ENCODE assay signal across 27 cellular contexts in the genomic region with DNA sequence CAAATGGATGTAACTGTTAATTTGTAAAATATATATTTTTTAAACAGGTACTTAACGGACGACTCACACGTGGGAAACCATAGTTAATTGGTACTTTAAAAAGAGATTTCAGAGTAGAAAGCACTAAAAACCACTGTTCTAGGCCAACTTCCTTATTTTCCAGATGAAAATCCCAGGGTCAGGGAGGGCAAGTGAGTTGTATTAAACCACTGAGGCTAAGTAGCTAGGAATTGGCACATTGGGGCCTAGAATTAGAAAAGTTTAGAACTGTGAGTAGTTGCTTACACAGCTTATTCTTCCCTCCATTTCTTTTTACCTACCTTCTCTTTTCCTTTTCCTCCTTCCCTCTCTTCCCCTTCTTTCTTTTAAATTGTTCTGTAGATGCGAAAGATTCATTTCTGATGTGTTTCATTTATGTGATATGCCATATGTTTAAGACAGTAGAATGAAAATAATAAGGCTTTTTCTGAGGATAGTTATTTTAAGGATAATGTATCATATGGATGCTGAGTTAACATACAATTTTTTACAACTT. TPM values are rescaled to one million over a fixed set of nuclear protein-coding genes. Genes with fewer than 3 reads are reported as not detected.
DNase-seq lines count a peak whose midpoint lies in the region; ATAC-seq, FAIRE-seq and TF ChIP-seq lines count a peak whose summit lies in the region.
"Had no signal": no experiment of that assay in that cellular context is flagged by ENCODE, and none has a peak within 500 bp of the region (broad histone marks: within the 10 kb centered on the region; RNA-seq: fewer than 3 reads in every experiment).

No MANE protein-coding gene starts in this region.

- no TSS peak for BruUV-seq in K562 (replicated peaks; lab: Mats Ljungman, UMichigan)

- H3K4me1 ChIP-seq in K562 (replicated peaks in 1 of 2; ENCODE audit: control insufficient read depth in 2 of 2, insufficient read depth in 2 of 2, low read length in 2 of 2), result peaks cover 9 to 38% of the 10 kb centered on the region in 2 experiments; a peak in 4 of 5 replicates
- H3K4me1 ChIP-seq in subcutaneous abdominal adipose tissue (ENCODE audit: control insufficient read depth in 5 of 5, insufficient read depth in 5 of 5, low read length in 5 of 5), result peaks cover 0 to 66% (median 59%) of the 10 kb centered on the region in 5 donors
- H3K4me1 ChIP-seq in Karpas-422 (ENCODE audit: low read length), result no peaks in the 10 kb centered on the region
- H3K4me1 ChIP-seq in hepatocyte (ENCODE audit: insufficient read depth), result peaks cover 16% of the 10 kb centered on the region

- TF ChIP-seq CTCF in K562 (IDR thresholded peaks at IDR 0.05 in 2 of 3, conservative IDR thresholded peaks at IDR 0.05 in 1 of 3; ENCODE audit: insufficient read depth in 2 of 3, low read depth in 1 of 3, low read length in 3 of 3), result no peak
- TF ChIP-seq CTCF in hepatocyte (IDR thresholded peaks at IDR 0.05; ENCODE audit: poor library complexity), result no peak

- no peaks in the 10 kb centered on the region for H3K9me1 ChIP-seq in K562 (ENCODE audit: control insufficient read depth, insufficient read depth, low read length)

- TF ChIP-seq EP300 in K562 (IDR thresholded peaks at IDR 0.05; ENCODE audit: low read length), result no peak

- H3K36me3 ChIP-seq in K562 (ENCODE audit: control insufficient read depth, insufficient read depth, low read length) (no peaks in the 10 kb centered on the region), subcutaneous abdominal adipose tissue (ENCODE audit: control insufficient read depth in 5 of 5, insufficient read depth in 5 of 5, low read length in 5 of 5) (no peaks in the 10 kb centered on the region), Karpas-422 (ENCODE audit: insufficient read depth, low read length) (no peaks in the 10 kb centered on the region), hepatocyte (replicated peaks; ENCODE audit: insufficient read depth, low read depth) (no peaks in the 10 kb centered on the region)
- H3K36me3 ChIP-seq: pancreas, right atrium auricular region, upper lobe of left lung had no signal

- H3K79me2 ChIP-seq in K562 (ENCODE audit: control insufficient read depth, insufficient read depth, low read length) (peaks cover 99% of the 10 kb centered on the region), Karpas-422 (ENCODE audit: low read length) (no peaks in the 10 kb centered on the region), hepatocyte (peaks cover 90% of the 10 kb centered on the region)

- no peak for TF ChIP-seq POLR2A in K562 (conservative IDR thresholded peaks at IDR 0.05)

- H3K4me1 Mint-ChIP-seq in activated naive CD8-positive, alpha-beta T cell treated with anti-CD3 and anti-CD28 coated beads, Interleukin-2, amount 50 U/mL, for 24 hours, result peaks cover 61% of the 10 kb centered on the region
- peaks cover 5% of the 10 kb centered on the region for H3K4me1 Mint-ChIP-seq in activated naive CD8-positive, alpha-beta T cell treated with anti-CD3 and anti-CD28 coated beads for 36 hours

- TF ChIP-seq RAD21 in K562 (CRISPR knock-in tag; conservative IDR thresholded peaks at IDR 0.05 in 1 of 2, IDR thresholded peaks at IDR 0.05 in 1 of 2), result no peak

- H2AFZ ChIP-seq in K562 (ENCODE audit: low read depth, low read length), result no peak overlapping the region
- no peak overlapping the region for H2AFZ ChIP-seq in Karpas-422 (ENCODE audit: low read length)
- H2AFZ ChIP-seq in hepatocyte, result no peak overlapping the region
- H2AFZ ChIP-seq: PC-9 had no signal

- H3K9me3 ChIP-seq in K562 (replicated peaks; ENCODE audit: control insufficient read depth, insufficient read depth, low read depth, low read length), result no peaks in the 10 kb centered on the region
- no peaks in the 10 kb centered on the region for H3K9me3 ChIP-seq in subcutaneous abdominal adipose tissue (ENCODE audit: control insufficient read depth in 5 of 5, low read length in 5 of 5)
- peaks cover 22% of the 10 kb centered on the region; the same call in 1 of the 2 replicates for H3K9me3 ChIP-seq in Karpas-422 (ENCODE audit: low read length)
- H3K9me3 ChIP-seq in hepatocyte (ENCODE audit: low read depth), result no peaks in the 10 kb centered on the region
- H3K9me3 ChIP-seq: pancreas, right atrium auricular region, upper lobe of left lung had no signal

- no peak overlapping the region for H3K4me3 ChIP-seq in K562
- no peak overlapping the region for H3K4me3 ChIP-seq in subcutaneous abdominal adipose tissue (ENCODE audit: low read depth in 1 of 5, low read length in 5 of 5)
- H3K4me3 ChIP-seq in Karpas-422 (ENCODE audit: low read length), result no peak overlapping the region
- no peak overlapping the region for H3K4me3 ChIP-seq in hepatocyte
- H3K4me3 ChIP-seq: pancreas, PC-9, right atrium auricular region, upper lobe of left lung had no signal

- no peaks in the 10 kb centered on the region for H3K9me3 Mint-ChIP-seq in activated naive CD8-positive, alpha-beta T cell treated with anti-CD3 and anti-CD28 coated beads, Interleukin-2, amount 50 U/mL, for 24 hours
- no peaks in the 10 kb centered on the region for H3K9me3 Mint-ChIP-seq in activated naive CD8-positive, alpha-beta T cell treated with anti-CD3 and anti-CD28 coated beads for 36 hours
- H3K9me3 Mint-ChIP-seq: activated CD4-positive, alpha-beta memory T cell treated with anti-CD3 and anti-CD28 coated beads, Interleukin-2, amount 10 ng/mL, durations not matched to agents 7 days and 5 days; dendritic cell treated with granulocyte-macrophage colony-stimulating factor and Interleukin-4, amounts not matched to agents 40 ng/mL and 50 ng/mL, for 4 days; naive thymus-derived CD8-positive, alpha-beta T cell; T-helper 2 cell treated with Interferon-gamma antibody and Interleukin-4, amounts not matched to agents 5 μg/mL and 100 μg/mL, for 36 hours had no signal

- H3K9me2 ChIP-seq in Karpas-422 (replicated peaks; ENCODE audit: insufficient read depth, low read length) (no peaks in the 10 kb centered on the region), hepatocyte (replicated peaks; ENCODE audit: insufficient read depth) (no peaks in the 10 kb centered on the region)

- in situ Hi-C loops in K562 (cut with MboI), result no loop called here

- H4K20me1 ChIP-seq in K562 (replicated peaks; ENCODE audit: control insufficient read depth, insufficient read depth, low read length) (0 out of 2 replicates have a peak, but pooled peaks cover 7% of the 10 kb centered on the region), Karpas-422 (ENCODE audit: insufficient read depth, low read depth, low read length) (no peaks in the 10 kb centered on the region), hepatocyte (ENCODE audit: insufficient read depth, poor library complexity, severe bottlenecking) (peaks cover 23% of the 10 kb centered on the region)

- H3K27me3 ChIP-seq in K562 (ENCODE audit: control insufficient read depth in 2 of 2, insufficient read depth in 2 of 2, low read length in 2 of 2) (no peaks in the 10 kb centered on the region), subcutaneous abdominal adipose tissue (ENCODE audit: control insufficient read depth in 5 of 5, insufficient read depth in 4 of 5, low read length in 5 of 5) (no peaks in the 10 kb centered on the region), Karpas-422 (ENCODE audit: low read length) (no peaks in the 10 kb centered on the region), hepatocyte (no peaks in the 10 kb centered on the region)
- H3K27me3 ChIP-seq: pancreas, right atrium auricular region had no signal

- no peak overlapping the region for H3K27ac Mint-ChIP-seq in activated naive CD8-positive, alpha-beta T cell treated with anti-CD3 and anti-CD28 coated beads, Interleukin-2, amount 50 U/mL, for 24 hours
- no peak overlapping the region for H3K27ac Mint-ChIP-seq in activated naive CD8-positive, alpha-beta T cell treated with anti-CD3 and anti-CD28 coated beads for 36 hours
- H3K27ac Mint-ChIP-seq: activated CD4-positive, alpha-beta memory T cell treated with anti-CD3 and anti-CD28 coated beads, Interleukin-2, amount 10 ng/mL, durations not matched to agents 7 days and 5 days; dendritic cell treated with granulocyte-macrophage colony-stimulating factor and Interleukin-4, amounts not matched to agents 40 ng/mL and 50 ng/mL, for 4 days; naive thymus-derived CD8-positive, alpha-beta T cell; T-helper 2 cell treated with Interferon-gamma antibody and Interleukin-4, amounts not matched to agents 5 μg/mL and 100 μg/mL, for 36 hours had no signal

- H3K27me3 Mint-ChIP-seq in activated naive CD8-positive, alpha-beta T cell treated with anti-CD3 and anti-CD28 coated beads, Interleukin-2, amount 50 U/mL, for 24 hours, result peaks cover 15% of the 10 kb centered on the region
- H3K27me3 Mint-ChIP-seq in activated naive CD8-positive, alpha-beta T cell treated with anti-CD3 and anti-CD28 coated beads for 36 hours, result peaks cover 33% of the 10 kb centered on the region

- no peak for ATAC-seq in activated naive CD8-positive, alpha-beta T cell treated with anti-CD3 and anti-CD28 coated beads, Interleukin-2, amount 50 U/mL, for 24 hours
- ATAC-seq in K562, result no peak
- ATAC-seq: naive thymus-derived CD8-positive, alpha-beta T cell; pancreas had no signal

- FAIRE-seq in K562 (lab: Jason Lieb, UNC), result no peak
- FAIRE-seq: H1 had no signal

- H3K4me3 Mint-ChIP-seq in activated naive CD8-positive, alpha-beta T cell treated with anti-CD3 and anti-CD28 coated beads, Interleukin-2, amount 50 U/mL, for 24 hours, result peak overlapping the region; percentile 4
- no peak overlapping the region for H3K4me3 Mint-ChIP-seq in activated naive CD8-positive, alpha-beta T cell treated with anti-CD3 and anti-CD28 coated beads for 36 hours
- H3K4me3 Mint-ChIP-seq: activated CD4-positive, alpha-beta memory T cell treated with anti-CD3 and anti-CD28 coated beads, Interleukin-2, amount 10 ng/mL, durations not matched to agents 7 days and 5 days; dendritic cell treated with granulocyte-macrophage colony-stimulating factor and Interleukin-4, amounts not matched to agents 40 ng/mL and 50 ng/mL, for 4 days; naive thymus-derived CD8-positive, alpha-beta T cell; T-helper 2 cell treated with Interferon-gamma antibody and Interleukin-4, amounts not matched to agents 5 μg/mL and 100 μg/mL, for 36 hours had no signal

- 50% methylated on average over 4 of the region's 4 CpGs for WGBS in K562 (ENCODE audit: insufficient coverage, low coverage, missing lambda C conversion rate)
- 91% methylated on average over 4 of the region's 4 CpGs for WGBS in hepatocyte (ENCODE audit: low lambda C conversion rate, missing lambda C conversion rate)

- no peak for DNase-seq in activated naive CD8-positive, alpha-beta T cell treated with anti-CD3 and anti-CD28 coated beads, Interleukin-2, amount 50 U/mL, for 24 hours
- DNase-seq in activated naive CD8-positive, alpha-beta T cell treated with anti-CD3 and anti-CD28 coated beads for 36 hours, result no peak
- DNase-seq in NAMALWA (ENCODE audit: low spot score) (peak; percentile 14), K562 (ENCODE audit: extremely low read depth in 1 of 4, low spot score in 3 of 4) (peak in 3 of 4 experiments; percentile 0 to 4 (median 1)), Karpas-422 (no peak), hepatocyte (ENCODE audit: low spot score) (no peak), amniotic stem cell (lab: John Stamatoyannopoulos, UW) (no peak)
- DNase-seq: ACHN; activated CD4-positive, alpha-beta memory T cell treated with anti-CD3 and anti-CD28 coated beads, Interleukin-2, amount 10 ng/mL, durations not matched to agents 7 days and 5 days; activated gamma-delta T cell treated with Interleukin-2 at 50 U/mL for 16 hours; C1 segment of cervical spinal cord; naive thymus-derived CD8-positive, alpha-beta T cell; NCI-H1105 treated with DMSO at 0.1 percent for 48 hours; NCI-H2081; NCI-H446; pancreas; PC-9; stimulated activated CD4-positive, alpha-beta T cell treated with anti-CD3 and anti-CD28 coated beads, Interleukin-12 subunit alpha, Interleukin-12 subunit beta, amount 100 ng/mL, for 4 hours; upper lobe of left lung had no signal

- CTCF ChIA-PET in K562 (lab: Yijun Ruan, JAX; ENCODE audit: low intra/inter-chr PET ratio), result no interaction called here

- peak overlapping the region; percentile 2; the same call in 1 of the 2 replicates for H3K4me2 ChIP-seq in K562 (ENCODE audit: insufficient read depth, low read length)
- no peak overlapping the region for H3K4me2 ChIP-seq in Karpas-422 (ENCODE audit: low read depth, low read length, poor library complexity, severe bottlenecking)
- no peak overlapping the region for H3K4me2 ChIP-seq in hepatocyte
- H3K4me2 ChIP-seq: PC-9 had no signal

- peak overlapping the region; percentile 33; the same call in 1 of the 3 replicates for H3K27ac ChIP-seq in K562 (ENCODE audit: extremely low read depth, low read depth, low read length)
- H3K27ac ChIP-seq in subcutaneous abdominal adipose tissue (ENCODE audit: low read depth, low read length), result peak overlapping the region; percentile 64
- no peak overlapping the region for H3K27ac ChIP-seq in Karpas-422 (ENCODE audit: low read length)
- H3K27ac ChIP-seq in hepatocyte, result no peak overlapping the region
- H3K27ac ChIP-seq: HL-60, pancreas, PC-9, right atrium auricular region, upper lobe of left lung had no signal

- H3K36me3 Mint-ChIP-seq in activated naive CD8-positive, alpha-beta T cell treated with anti-CD3 and anti-CD28 coated beads, Interleukin-2, amount 50 U/mL, for 24 hours (ENCODE audit: low read depth), result peaks cover 5% of the 10 kb centered on the region
- no peaks in the 10 kb centered on the region for H3K36me3 Mint-ChIP-seq in activated naive CD8-positive, alpha-beta T cell treated with anti-CD3 and anti-CD28 coated beads for 36 hours
- H3K36me3 Mint-ChIP-seq: naive thymus-derived CD8-positive, alpha-beta T cell had no signal

- intact Hi-C loops in K562 (cut with micrococcal nuclease), result loop anchor here (5.0 kb wide), 1 partner anchor 33 kb away; no protein-coding TSS in a partner anchor

- POLR2A ChIA-PET in K562 (lab: Yijun Ruan, JAX), result no interaction called here

- H3K9ac ChIP-seq in K562 (ENCODE audit: insufficient read depth in 1 of 2, low read depth in 2 of 2, low read length in 2 of 2) (peak overlapping the region in 1 of 2 experiments; percentile 23; a peak in 1 of 4 replicates), subcutaneous abdominal adipose tissue (ENCODE audit: low read length in 5 of 5) (no peak overlapping the region), Karpas-422 (ENCODE audit: low read length) (no peak overlapping the region)

RNA-seq across cellular contexts. Expression of gene UTS2B, which starts 4.1 kb away (rescaled TPM):
- not detected for total RNA-seq in activated naive CD8-positive, alpha-beta T cell treated with anti-CD3 and anti-CD28 coated beads for 36 hours
- not detected in 2 replicates for total RNA-seq in K562 (2011; cell fraction: chromatin; rRNA removed; ENCODE audit: low replicate concordance)
- 0.53 TPM in 1 of 2 replicates, not detected in the other for total RNA-seq in K562 (2011; cell fraction: nucleolus; rRNA removed)
- total RNA-seq in K562 (2011; cell fraction: nucleoplasm; rRNA removed), result not detected in 2 replicates
- total RNA-seq in K562 (2014; rRNA removed), result not detected in 2 replicates
- total RNA-seq in K562 (2014; rRNA removed; fragmentation: Illumina TruSeq; extraction: Trizol), result not detected in 2 replicates
- total RNA-seq in K562 (2015; rRNA removed; fragmentation: Illumina TruSeq; extraction: Trizol), result not detected in 2 replicates
- total RNA-seq in K562 (2021), result not detected in 2 replicates
- 0.06 TPM in 1 of 2 replicates, not detected in the other for polyA plus RNA-seq in K562 (2011; rRNA removed)
- not detected in 2 replicates for polyA plus RNA-seq in K562 (2011; cell fraction: cytosol; rRNA removed)
- polyA plus RNA-seq in K562 (2011; cell fraction: nucleus; rRNA removed), result 0.27 TPM in 1 of 2 replicates, not detected in the other
- polyA plus RNA-seq in K562 (2012), result 0.24 TPM in 1 of 2 replicates, not detected in the other
- polyA plus RNA-seq in K562 (2014; fragmentation: Illumina TruSeq; extraction: Trizol), result not detected in 2 replicates
- not detected for polyA plus RNA-seq in K562 (2014; fragmentation: Nextera tagmentation; extraction: Ambion mirVana)
- not detected in 2 replicates for polyA plus RNA-seq in K562 (2014; rRNA removed)
- polyA minus RNA-seq in K562 (2011; rRNA and poly(A)+ RNA removed), result 0.15 and 0.28 TPM in 2 replicates
- polyA minus RNA-seq in K562 (2011; cell fraction: cytosol; rRNA and poly(A)+ RNA removed), result not detected in 2 replicates
- polyA minus RNA-seq in K562 (2011; cell fraction: nucleus; rRNA and poly(A)+ RNA removed), result not detected in 2 replicates
- total RNA-seq in Karpas-422 (2014; rRNA removed; shearing (Covaris generic); ENCODE audit: low replicate concordance), result not detected in 2 replicates
- 0.07 TPM in 1 of 2 replicates, not detected in the other for total RNA-seq in hepatocyte
- 0.19 and 0.29 TPM in 2 replicates for polyA plus RNA-seq in hepatocyte
- total RNA-seq: activated CD4-positive, alpha-beta memory T cell treated with anti-CD3 and anti-CD28 coated beads, Interleukin-2, amount 10 ng/mL, durations not matched to agents 7 days and 5 days; cardiac septum; Daoy; H1; naive thymus-derived CD8-positive, alpha-beta T cell had no signal
- polyA plus RNA-seq: H1; naive thymus-derived CD8-positive, alpha-beta T cell had no signal

RNA-seq across cellular contexts. Expression of gene CCDC50, which starts 5.2 kb away (rescaled TPM):
- 1 to 10 TPM; 4.7 to 4.9 TPM for total RNA-seq in activated naive CD8-positive, alpha-beta T cell treated with anti-CD3 and anti-CD28 coated beads for 36 hours
- total RNA-seq in K562 (2011; cell fraction: chromatin; rRNA removed; ENCODE audit: low replicate concordance), result 23.2 and 44.5 TPM in 2 replicates
- total RNA-seq in K562 (2011; cell fraction: nucleolus; rRNA removed), result 9.7 and 10.7 TPM in 2 replicates
- 22.4 and 32.1 TPM in 2 replicates for total RNA-seq in K562 (2011; cell fraction: nucleoplasm; rRNA removed)
- 50.0 and 63.4 TPM in 2 replicates for total RNA-seq in K562 (2014; rRNA removed)
- 42.4 and 47.6 TPM in 2 replicates for total RNA-seq in K562 (2014; rRNA removed; fragmentation: Illumina TruSeq; extraction: Trizol)
- 37.1 and 37.6 TPM in 2 replicates for total RNA-seq in K562 (2015; rRNA removed; fragmentation: Illumina TruSeq; extraction: Trizol)
- total RNA-seq in K562 (2021), result 44.3 and 44.9 TPM in 2 replicates
- 29.4 and 38.5 TPM in 2 replicates for polyA plus RNA-seq in K562 (2011; rRNA removed)
- 15.9 and 22.9 TPM in 2 replicates for polyA plus RNA-seq in K562 (2011; cell fraction: cytosol; rRNA removed)
- polyA plus RNA-seq in K562 (2011; cell fraction: nucleus; rRNA removed), result 16.3 and 24.7 TPM in 2 replicates
- polyA plus RNA-seq in K562 (2012), result 29.2 and 45.8 TPM in 2 replicates
- polyA plus RNA-seq in K562 (2014; fragmentation: Illumina TruSeq; extraction: Trizol), result 39.4 and 41.9 TPM in 2 replicates
- polyA plus RNA-seq in K562 (2014; fragmentation: Nextera tagmentation; extraction: Ambion mirVana), result 10 to 100 TPM in 1 of 2 experiments, 1 to 10 TPM in 1; 8.4 to 10.9 TPM
- polyA plus RNA-seq in K562 (2014; rRNA removed), result 35.1 and 40.4 TPM in 2 replicates
- 50.5 and 51.7 TPM in 2 replicates for polyA minus RNA-seq in K562 (2011; rRNA and poly(A)+ RNA removed)
- 24.1 and 24.2 TPM in 2 replicates for polyA minus RNA-seq in K562 (2011; cell fraction: cytosol; rRNA and poly(A)+ RNA removed)
- polyA minus RNA-seq in K562 (2011; cell fraction: nucleus; rRNA and poly(A)+ RNA removed), result 29.4 and 46.7 TPM in 2 replicates
- total RNA-seq in Karpas-422 (2014; rRNA removed; shearing (Covaris generic); ENCODE audit: low replicate concordance), result not detected in 2 replicates
- 49.6 and 54.6 TPM in 2 replicates for total RNA-seq in hepatocyte
- 31.6 and 34.9 TPM in 2 replicates for polyA plus RNA-seq in hepatocyte

Comparison
In these comparisons a context has a peak if more than half of its experiments do, and no peak if none do; other contexts are left out.
1. DNase-seq: peak in NAMALWA (single experiment) and K562 (3 of 4); none in activated naive CD8-positive, alpha-beta T cell treated with anti-CD3 and anti-CD28 coated beads, Interleukin-2, amount 50 U/mL, for 24 hours (single experiment), activated naive CD8-positive, alpha-beta T cell treated with anti-CD3 and anti-CD28 coated beads for 36 hours (single experiment), Karpas-422 (single experiment), hepatocyte (single experiment) and amniotic stem cell (single experiment).
2. H3K27ac ChIP-seq: peak in K562 (single experiment) and subcutaneous abdominal adipose tissue (single experiment); none in Karpas-422 (single experiment) and hepatocyte (single experiment).